Comparison of ENCODE assay signal across 1 cellular context in the genomic region with DNA sequence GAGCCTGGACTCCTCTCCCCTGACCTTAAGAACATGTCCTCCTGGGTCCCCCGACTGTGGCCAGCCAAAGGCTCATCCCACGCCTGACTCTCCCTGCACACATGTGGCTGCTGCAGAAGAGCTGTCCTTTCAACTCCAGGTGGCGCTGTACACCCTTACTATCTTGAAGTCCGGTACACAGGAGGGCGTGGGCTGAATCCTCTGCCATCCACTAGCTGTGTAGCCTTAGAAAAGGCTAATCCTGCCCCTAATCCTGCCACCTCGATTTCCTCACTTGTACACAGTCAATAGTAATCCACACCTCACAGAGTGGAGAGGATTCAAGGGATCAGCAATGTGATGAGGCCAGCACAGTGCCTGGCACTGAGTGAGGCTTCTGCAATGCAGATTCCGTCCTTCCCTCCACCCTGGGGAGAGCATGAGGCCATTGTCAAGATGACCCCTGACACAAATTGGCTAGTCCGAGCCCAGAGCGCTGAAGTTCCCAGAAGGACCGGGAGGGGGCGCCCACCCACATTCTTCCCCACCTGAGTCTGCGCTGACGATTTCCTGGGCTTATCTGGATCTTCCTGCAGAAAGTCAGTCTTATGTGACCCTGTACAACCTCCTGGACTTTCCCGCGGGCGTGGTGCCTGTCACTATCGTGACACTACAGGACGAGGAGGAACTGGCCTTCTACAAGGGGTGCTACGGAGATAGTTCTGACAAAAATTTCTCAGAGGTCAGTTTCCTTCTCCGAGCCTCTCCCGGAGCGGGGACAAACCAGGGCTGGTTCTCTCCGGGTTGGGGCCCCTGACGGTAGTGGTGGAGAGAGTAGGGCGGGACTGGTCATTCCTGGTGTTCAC.
TF ChIP-seq lines count a peak whose summit lies in the region.

No MANE protein-coding gene starts in this region.

TF ChIP-seq in K562, 482 proteins besides CTCF, POLR2A, EP300 and RAD21 (continued from another document and continues in another):
- peak; percentile 77; the same call in 1 of the 2 replicates for TF ChIP-seq ZNF395 (CRISPR knock-in tag; IDR thresholded peaks at IDR 0.05)
- TF ChIP-seq PBX2 (CRISPR knock-in tag; IDR thresholded peaks at IDR 0.05; ENCODE audit: low read depth), result no peak
- peak; percentile 48; the same call in 1 of the 2 replicates for TF ChIP-seq PBX2 (tag; conservative IDR thresholded peaks at IDR 0.05; ENCODE audit: low read depth)
- peak; percentile 81 for TF ChIP-seq TOE1 (IDR thresholded peaks at IDR 0.05; ENCODE audit: borderline replicate concordance)
- TF ChIP-seq TOE1 (CRISPR knock-in tag; IDR thresholded peaks at IDR 0.05; ENCODE audit: borderline replicate concordance, low read depth), result no peak
- TF ChIP-seq ZBTB43 (CRISPR knock-in tag; IDR thresholded peaks at IDR 0.05), result peak; percentile 57; the same call in 1 of the 2 replicates
- TF ChIP-seq HBP1 (CRISPR knock-in tag; IDR thresholded peaks at IDR 0.05), result no peak
- peak; percentile 48 for TF ChIP-seq POLR2B (IDR thresholded peaks at IDR 0.05; ENCODE audit: low read depth, partially characterized antibody)
- peak; percentile 77; the same call in 1 of the 2 replicates for TF ChIP-seq HOXB6 (CRISPR knock-in tag; IDR thresholded peaks at IDR 0.05; ENCODE audit: borderline replicate concordance)
- peak; percentile 90 for TF ChIP-seq ARID1B (IDR thresholded peaks at IDR 0.05)
- TF ChIP-seq SP1 (CRISPR knock-in tag; IDR thresholded peaks at IDR 0.05), result peak; percentile 87
- TF ChIP-seq ZNF584 (CRISPR knock-in tag; IDR thresholded peaks at IDR 0.05; ENCODE audit: low read depth), result no peak
- peak; percentile 61 to 75 for TF ChIP-seq AFF1 (IDR thresholded peaks at IDR 0.05; ENCODE audit: low read depth in 1 of 2, partially characterized antibody in 2 of 2)
- no peak for TF ChIP-seq ZNF785 (CRISPR knock-in tag; IDR thresholded peaks at IDR 0.05)
- no peak for TF ChIP-seq XRCC3 (IDR thresholded peaks at IDR 0.05)
- TF ChIP-seq SPI1 (IDR thresholded peaks at IDR 0.05; ENCODE audit: borderline replicate concordance, low read depth, low read length), result peak; percentile 79; the same call in 1 of the 2 replicates
- TF ChIP-seq POLR2AphosphoS5 (IDR thresholded peaks at IDR 0.05; ENCODE audit: control insufficient read depth, insufficient read depth, low read depth, low read length), result peak; percentile 58; the same call in 1 of the 2 replicates
- 0 out of 2 replicates have a peak, but pooled peaks have one; percentile 75 for TF ChIP-seq RERE (CRISPR knock-in tag; IDR thresholded peaks at IDR 0.05; ENCODE audit: borderline replicate concordance)
- TF ChIP-seq MEF2D (tag; conservative IDR thresholded peaks at IDR 0.05; ENCODE audit: low read depth), result peak; percentile 67
- TF ChIP-seq SMARCA4 (IDR thresholded peaks at IDR 0.05), result peak; percentile 88
- peak; percentile 91 for TF ChIP-seq LEF1 (IDR thresholded peaks at IDR 0.05)
- peak; percentile 95 for TF ChIP-seq LCOR (CRISPR knock-in tag; IDR thresholded peaks at IDR 0.05)
- TF ChIP-seq, protein P1, sequence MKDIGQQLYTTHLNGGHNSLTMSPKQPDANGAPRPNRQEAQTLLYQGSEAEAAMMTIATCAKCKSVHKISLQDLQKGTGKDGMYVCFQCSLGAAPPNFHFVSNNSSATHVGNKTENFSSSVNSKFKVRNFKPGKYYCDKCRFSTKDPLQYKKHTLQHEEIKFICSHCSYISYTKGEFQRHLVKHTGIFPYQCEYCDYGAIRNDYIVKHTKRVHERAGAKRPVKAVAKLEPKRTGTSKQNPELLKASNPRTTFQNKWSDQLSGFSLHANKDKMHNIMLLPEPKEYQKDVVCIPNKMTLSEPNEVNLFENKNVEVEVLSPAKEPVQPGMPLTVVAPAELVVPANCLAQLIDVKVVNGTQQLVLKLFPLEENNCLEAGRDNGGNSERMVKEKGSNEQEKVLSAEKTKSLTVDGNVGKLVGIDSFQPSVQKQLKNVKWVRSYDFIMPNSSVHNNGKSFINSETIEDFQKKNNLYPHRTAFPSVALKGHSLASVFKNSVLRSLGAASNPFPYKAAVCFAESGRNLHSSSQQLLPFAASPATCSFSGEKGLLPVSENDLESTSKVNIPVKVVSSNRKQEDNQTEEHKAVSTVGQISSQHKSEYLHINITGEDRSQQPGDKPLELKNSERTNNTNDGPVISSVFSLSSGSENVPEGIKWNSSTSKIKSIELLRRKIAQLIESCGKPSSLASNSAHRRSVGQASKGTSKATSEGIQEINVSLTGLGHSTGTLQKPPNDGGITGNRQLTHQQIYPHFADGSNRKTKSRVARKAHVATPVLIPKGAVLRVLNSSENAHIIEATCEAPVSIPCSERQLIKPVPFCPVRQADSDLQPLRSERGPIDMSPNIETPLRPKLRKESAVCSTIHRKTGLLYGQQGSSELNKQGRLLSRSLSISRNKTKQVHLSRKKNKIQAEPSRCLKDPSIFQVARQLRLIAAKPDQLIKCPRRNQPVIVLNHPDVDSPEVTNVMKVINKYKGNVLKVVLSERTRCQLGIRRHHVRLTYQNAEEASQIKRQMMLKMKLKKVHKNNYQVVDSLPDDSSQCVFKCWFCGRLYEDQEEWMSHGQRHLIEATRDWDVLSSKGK (CRISPR knock-in tag; IDR thresholded peaks at IDR 0.05), result no peak
- TF ChIP-seq RBM15 (IDR thresholded peaks at IDR 0.05; ENCODE audit: insufficient read depth, low read length), result no peak
- TF ChIP-seq ZNF143 (CRISPR knock-in tag; IDR thresholded peaks at IDR 0.05), result peak; percentile 56; the same call in 1 of the 2 replicates
- TF ChIP-seq, protein P2, sequence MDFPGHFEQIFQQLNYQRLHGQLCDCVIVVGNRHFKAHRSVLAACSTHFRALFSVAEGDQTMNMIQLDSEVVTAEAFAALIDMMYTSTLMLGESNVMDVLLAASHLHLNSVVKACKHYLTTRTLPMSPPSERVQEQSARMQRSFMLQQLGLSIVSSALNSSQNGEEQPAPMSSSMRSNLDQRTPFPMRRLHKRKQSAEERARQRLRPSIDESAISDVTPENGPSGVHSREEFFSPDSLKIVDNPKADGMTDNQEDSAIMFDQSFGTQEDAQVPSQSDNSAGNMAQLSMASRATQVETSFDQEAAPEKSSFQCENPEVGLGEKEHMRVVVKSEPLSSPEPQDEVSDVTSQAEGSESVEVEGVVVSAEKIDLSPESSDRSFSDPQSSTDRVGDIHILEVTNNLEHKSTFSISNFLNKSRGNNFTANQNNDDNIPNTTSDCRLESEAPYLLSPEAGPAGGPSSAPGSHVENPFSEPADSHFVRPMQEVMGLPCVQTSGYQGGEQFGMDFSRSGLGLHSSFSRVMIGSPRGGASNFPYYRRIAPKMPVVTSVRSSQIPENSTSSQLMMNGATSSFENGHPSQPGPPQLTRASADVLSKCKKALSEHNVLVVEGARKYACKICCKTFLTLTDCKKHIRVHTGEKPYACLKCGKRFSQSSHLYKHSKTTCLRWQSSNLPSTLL (IDR thresholded peaks at IDR 0.05), result peak; percentile 81
